35 cellular contexts compared by ENCODE assay signal in the genomic region with DNA sequence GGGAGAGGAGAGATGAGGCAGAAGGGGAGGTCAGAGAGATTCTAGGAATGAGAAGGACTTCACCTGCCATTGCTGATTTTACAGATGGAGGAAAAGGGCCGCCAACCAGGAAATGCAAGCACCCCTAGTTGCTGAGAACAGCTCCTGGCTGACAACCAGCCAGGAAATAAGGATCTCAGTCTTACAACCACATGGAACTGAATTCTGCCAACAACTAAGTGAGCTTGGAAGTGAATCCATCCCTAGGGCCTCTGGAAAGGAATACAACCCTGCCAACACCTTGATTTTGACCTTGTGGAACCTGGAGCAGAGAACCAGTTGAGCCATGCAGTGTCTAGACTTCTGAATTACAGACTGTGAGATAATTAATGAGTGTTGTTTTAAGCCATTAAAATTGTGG.
"Had no signal": no experiment of that assay in that cellular context is flagged by ENCODE, and none has a peak within 500 bp of the region (broad histone marks: within the 10 kb centered on the region; RNA-seq: fewer than 3 reads in every experiment).

No MANE protein-coding gene starts in this region.

- DNase-seq: activated CD4-positive, alpha-beta memory T cell treated with anti-CD3 and anti-CD28 coated beads, Interleukin-2, amount 10 ng/mL, durations not matched to agents 7 days and 5 days; activated CD4-positive, alpha-beta T cell treated with anti-CD3 and anti-CD28 coated beads for 1 hour; activated CD4-positive, alpha-beta T cell treated with anti-CD3 and anti-CD28 coated beads for 4 hours; activated CD4-positive, alpha-beta T cell treated with anti-CD3 and anti-CD28 coated beads, Interleukin-2, amount 10 ng/mL, durations not matched to agents 7 days and 5 days; activated CD4-positive, alpha-beta T cell treated with anti-CD3 and anti-CD28 coated beads, Interleukin-2, amount 50 U/mL, for 4 hours; activated CD8-positive, alpha-beta memory T cell treated with anti-CD3 and anti-CD28 coated beads, Interleukin-2, amount 50 U/mL, for 48 hours; activated effector memory CD4-positive, alpha-beta T cell treated with Interleukin-2 at 50 U/mL for 16 hours; activated gamma-delta T cell treated with Interleukin-2 at 50 U/mL for 16 hours; activated naive CD4-positive, alpha-beta T cell treated with Interleukin-2 at 50 U/mL for 16 hours; activated naive CD8-positive, alpha-beta T cell treated with anti-CD3 and anti-CD28 coated beads for 36 hours; activated naive CD8-positive, alpha-beta T cell treated with anti-CD3 and anti-CD28 coated beads, Interleukin-2, amount 50 U/mL, for 24 hours; activated T-cell treated with anti-CD3 and anti-CD28 coated beads for 4 hours; activated T-cell treated with anti-CD3 and anti-CD28 coated beads, Interleukin-2, amount 50 U/mL, for 4 hours; adrenal gland; amygdala; aorta; brain microvascular endothelial cell; cortex of kidney; dermis blood vessel endothelial cell; effector CD4-positive, alpha-beta T cell; effector memory CD8-positive, alpha-beta T cell; erythroblast; esophagus squamous epithelium; foreskin melanocyte; heart right ventricle; T-helper 2 cell had no signal

- H3K27ac Mint-ChIP-seq: activated CD4-positive, alpha-beta memory T cell treated with anti-CD3 and anti-CD28 coated beads, Interleukin-2, amount 10 ng/mL, durations not matched to agents 7 days and 5 days; activated CD4-positive, alpha-beta T cell treated with anti-CD3 and anti-CD28 coated beads, Interleukin-2, amount 10 ng/mL, durations not matched to agents 7 days and 5 days; activated naive CD4-positive, alpha-beta T cell treated with anti-CD3 and anti-CD28 coated beads, Interleukin-2, amount 50 U/mL, for 24 hours; activated naive CD8-positive, alpha-beta T cell treated with anti-CD3 and anti-CD28 coated beads for 36 hours; activated naive CD8-positive, alpha-beta T cell treated with anti-CD3 and anti-CD28 coated beads, Interleukin-2, amount 50 U/mL, for 24 hours; activated T-helper 17 cell treated with anti-CD3 and anti-CD28 coated beads, Interleukin-2, amount 50 U/mL, for 72 hours; effector memory CD8-positive, alpha-beta T cell; WTC11 had no signal

- H3K9me3 Mint-ChIP-seq: activated CD4-positive, alpha-beta memory T cell treated with anti-CD3 and anti-CD28 coated beads, Interleukin-2, amount 10 ng/mL, durations not matched to agents 7 days and 5 days; activated CD4-positive, alpha-beta T cell treated with anti-CD3 and anti-CD28 coated beads, Interleukin-2, amount 10 ng/mL, durations not matched to agents 7 days and 5 days; activated naive CD4-positive, alpha-beta T cell treated with anti-CD3 and anti-CD28 coated beads, Interleukin-2, amount 50 U/mL, for 24 hours; activated naive CD8-positive, alpha-beta T cell treated with anti-CD3 and anti-CD28 coated beads for 36 hours; activated T-helper 17 cell treated with anti-CD3 and anti-CD28 coated beads, Interleukin-2, amount 50 U/mL, for 72 hours; central memory CD8-positive, alpha-beta T cell; effector memory CD8-positive, alpha-beta T cell had no signal

- H3K4me1 Mint-ChIP-seq: activated CD4-positive, alpha-beta memory T cell treated with anti-CD3 and anti-CD28 coated beads, Interleukin-2, amount 10 ng/mL, durations not matched to agents 7 days and 5 days; activated CD4-positive, alpha-beta T cell treated with anti-CD3 and anti-CD28 coated beads, Interleukin-2, amount 10 ng/mL, durations not matched to agents 7 days and 5 days; activated naive CD4-positive, alpha-beta T cell treated with anti-CD3 and anti-CD28 coated beads, Interleukin-2, amount 50 U/mL, for 24 hours; activated naive CD8-positive, alpha-beta T cell treated with anti-CD3 and anti-CD28 coated beads for 36 hours; activated naive CD8-positive, alpha-beta T cell treated with anti-CD3 and anti-CD28 coated beads, Interleukin-2, amount 50 U/mL, for 24 hours; activated T-helper 17 cell treated with anti-CD3 and anti-CD28 coated beads, Interleukin-2, amount 50 U/mL, for 72 hours; central memory CD8-positive, alpha-beta T cell; WTC11 had no signal

- H3K27me3 ChIP-seq: adrenal gland, brain microvascular endothelial cell, esophagus squamous epithelium, gastroesophageal sphincter, heart right ventricle, hepatocyte had no signal

- H3K36me3 Mint-ChIP-seq: activated naive CD4-positive, alpha-beta T cell treated with anti-CD3 and anti-CD28 coated beads, Interleukin-2, amount 50 U/mL, for 24 hours; activated naive CD8-positive, alpha-beta T cell treated with anti-CD3 and anti-CD28 coated beads for 36 hours had no signal

- ATAC-seq: activated naive CD8-positive, alpha-beta T cell treated with anti-CD3 and anti-CD28 coated beads, Interleukin-2, amount 50 U/mL, for 24 hours; activated T-cell treated with anti-CD3 and anti-CD28 coated beads, Interleukin-2, amount 50 U/mL, for 4 hours; activated T-helper 17 cell treated with anti-CD3 and anti-CD28 coated beads, Interleukin-2, amount 50 U/mL, for 72 hours; effector memory CD8-positive, alpha-beta T cell; gastroesophageal sphincter; heart right ventricle; WTC11 had no signal

- FAIRE-seq: bronchial epithelial cell, colon had no signal

- H3K4me3 Mint-ChIP-seq: activated CD4-positive, alpha-beta memory T cell treated with anti-CD3 and anti-CD28 coated beads, Interleukin-2, amount 10 ng/mL, durations not matched to agents 7 days and 5 days; activated CD4-positive, alpha-beta T cell treated with anti-CD3 and anti-CD28 coated beads, Interleukin-2, amount 10 ng/mL, durations not matched to agents 7 days and 5 days; activated naive CD4-positive, alpha-beta T cell treated with anti-CD3 and anti-CD28 coated beads, Interleukin-2, amount 50 U/mL, for 24 hours; activated naive CD8-positive, alpha-beta T cell treated with anti-CD3 and anti-CD28 coated beads for 36 hours; activated naive CD8-positive, alpha-beta T cell treated with anti-CD3 and anti-CD28 coated beads, Interleukin-2, amount 50 U/mL, for 24 hours; activated T-cell treated with anti-CD3 and anti-CD28 coated beads, Interleukin-2, amount 50 U/mL, for 4 hours; activated T-helper 17 cell treated with anti-CD3 and anti-CD28 coated beads, Interleukin-2, amount 50 U/mL, for 72 hours; central memory CD8-positive, alpha-beta T cell; effector memory CD8-positive, alpha-beta T cell; WTC11 had no signal

- H2AFZ ChIP-seq: hepatocyte had no signal

- H3K4me1 ChIP-seq: adrenal gland, esophagus squamous epithelium, gastroesophageal sphincter, heart right ventricle had no signal

- H3K4me2 ChIP-seq: hepatocyte had no signal

- H3K36me3 ChIP-seq: adrenal gland, brain microvascular endothelial cell, esophagus squamous epithelium, gastroesophageal sphincter, heart right ventricle had no signal

- H3K27me3 Mint-ChIP-seq: activated CD4-positive, alpha-beta memory T cell treated with anti-CD3 and anti-CD28 coated beads, Interleukin-2, amount 10 ng/mL, durations not matched to agents 7 days and 5 days; activated CD4-positive, alpha-beta T cell treated with anti-CD3 and anti-CD28 coated beads, Interleukin-2, amount 10 ng/mL, durations not matched to agents 7 days and 5 days; activated naive CD4-positive, alpha-beta T cell treated with anti-CD3 and anti-CD28 coated beads, Interleukin-2, amount 50 U/mL, for 24 hours; activated naive CD8-positive, alpha-beta T cell treated with anti-CD3 and anti-CD28 coated beads for 36 hours; activated naive CD8-positive, alpha-beta T cell treated with anti-CD3 and anti-CD28 coated beads, Interleukin-2, amount 50 U/mL, for 24 hours; activated T-helper 17 cell treated with anti-CD3 and anti-CD28 coated beads, Interleukin-2, amount 50 U/mL, for 72 hours; central memory CD8-positive, alpha-beta T cell had no signal

- H3K9me3 ChIP-seq: adrenal gland, esophagus squamous epithelium had no signal

- H3K4me3 ChIP-seq: adrenal gland, esophagus squamous epithelium, gastroesophageal sphincter, heart right ventricle, hepatocyte had no signal

- H3K79me2 ChIP-seq: hepatocyte had no signal

- H3K27ac ChIP-seq: adrenal gland, brain microvascular endothelial cell, esophagus squamous epithelium, gastroesophageal sphincter, heart right ventricle, hepatocyte, VCaP had no signal
